Comparison of ENCODE assay signal across 4 cellular contexts in the genomic region with DNA sequence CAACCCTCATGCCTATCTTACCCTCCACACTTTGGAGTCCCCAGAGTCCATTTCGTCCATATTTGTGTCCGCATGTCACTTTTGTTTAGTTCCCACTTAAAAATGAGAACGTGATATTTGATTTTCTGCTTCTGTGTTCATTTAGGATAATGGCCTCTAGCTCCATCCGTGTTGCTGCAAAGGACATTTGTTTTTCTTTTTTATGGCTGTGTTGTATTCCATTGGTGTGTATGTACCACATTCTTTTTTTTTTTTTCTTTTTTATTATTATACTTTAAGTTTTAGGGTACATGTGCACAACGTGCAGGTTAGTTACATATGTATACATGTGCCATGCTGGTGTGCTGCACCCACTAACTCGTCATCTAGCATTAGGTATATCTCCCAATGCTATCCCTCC.
A peak's percentile ranks its signal among the peaks of the same experiment; 100 is the strongest.
TF ChIP-seq lines count a peak whose summit lies in the region.

No MANE protein-coding gene starts in this region.

TF ChIP-seq in A549, 52 proteins besides CTCF, POLR2A, EP300 and RAD21:
- TF ChIP-seq TP53 (CRISPR knock-in tag; IDR thresholded peaks at IDR 0.05) = 0 out of 2 replicates have a peak, but pooled peaks have one; percentile 51

TF ChIP-seq in HEK293, 187 proteins besides CTCF, POLR2A, EP300 and RAD21:
- TF ChIP-seq, protein P1, sequence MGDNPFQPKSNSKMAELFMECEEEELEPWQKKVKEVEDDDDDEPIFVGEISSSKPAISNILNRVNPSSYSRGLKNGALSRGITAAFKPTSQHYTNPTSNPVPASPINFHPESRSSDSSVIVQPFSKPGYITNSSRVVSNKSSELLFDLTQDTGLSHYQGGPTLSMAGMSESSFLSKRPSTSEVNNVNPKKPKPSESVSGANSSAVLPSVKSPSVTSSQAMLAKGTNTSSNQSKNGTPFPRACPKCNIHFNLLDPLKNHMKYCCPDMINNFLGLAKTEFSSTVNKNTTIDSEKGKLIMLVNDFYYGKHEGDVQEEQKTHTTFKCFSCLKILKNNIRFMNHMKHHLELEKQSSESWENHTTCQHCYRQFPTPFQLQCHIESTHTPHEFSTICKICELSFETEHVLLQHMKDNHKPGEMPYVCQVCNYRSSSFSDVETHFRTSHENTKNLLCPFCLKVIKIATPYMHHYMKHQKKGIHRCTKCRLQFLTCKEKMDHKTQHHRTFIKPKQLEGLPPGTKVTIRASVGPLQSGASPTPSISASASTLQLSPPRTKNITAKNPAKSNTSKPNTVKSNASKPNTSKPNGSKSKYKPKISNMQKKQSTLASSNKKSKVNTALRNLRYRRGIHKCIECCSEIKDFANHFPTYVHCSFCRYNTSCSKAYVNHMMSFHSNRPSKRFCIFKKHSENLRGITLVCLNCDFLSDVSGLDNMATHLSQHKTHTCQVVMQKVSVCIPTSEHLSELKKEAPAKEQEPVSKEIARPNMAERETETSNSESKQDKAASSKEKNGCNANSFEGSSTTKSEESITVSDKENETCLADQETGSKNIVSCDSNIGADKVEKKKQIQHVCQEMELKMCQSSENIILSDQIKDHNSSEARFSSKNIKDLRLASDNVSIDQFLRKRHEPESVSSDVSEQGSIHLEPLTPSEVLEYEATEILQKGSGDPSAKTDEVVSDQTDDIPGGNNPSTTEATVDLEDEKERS (tag by site-specific recombination; IDR thresholded peaks at IDR 0.05) = 0 out of 2 replicates have a peak, but pooled peaks have one; percentile 18
- TF ChIP-seq, protein P2, sequence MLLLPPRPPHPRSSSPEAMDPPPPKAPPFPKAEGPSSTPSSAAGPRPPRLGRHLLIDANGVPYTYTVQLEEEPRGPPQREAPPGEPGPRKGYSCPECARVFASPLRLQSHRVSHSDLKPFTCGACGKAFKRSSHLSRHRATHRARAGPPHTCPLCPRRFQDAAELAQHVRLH (tag by site-specific recombination; IDR thresholded peaks at IDR 0.05) = 0 out of 2 replicates have a peak, but pooled peaks have one; percentile 13
- TF ChIP-seq ZNF146 (tag by site-specific recombination; IDR thresholded peaks at IDR 0.05) = peak; percentile 62

TF ChIP-seq in SK-N-SH treated with all-trans-retinoic acid at 6 μM for 48 hours, 23 proteins besides CTCF, POLR2A, EP300 and RAD21:
- TF ChIP-seq ZNF8 (CRISPR knock-in tag; IDR thresholded peaks at IDR 0.05) = peak; percentile 76

TF ChIP-seq in K562, 482 proteins besides CTCF, POLR2A, EP300 and RAD21:
- peak; percentile 50 for TF ChIP-seq ZNF146 (CRISPR knock-in tag; IDR thresholded peaks at IDR 0.05; ENCODE audit: unreplicated experiment)
